In the genomic region with DNA sequence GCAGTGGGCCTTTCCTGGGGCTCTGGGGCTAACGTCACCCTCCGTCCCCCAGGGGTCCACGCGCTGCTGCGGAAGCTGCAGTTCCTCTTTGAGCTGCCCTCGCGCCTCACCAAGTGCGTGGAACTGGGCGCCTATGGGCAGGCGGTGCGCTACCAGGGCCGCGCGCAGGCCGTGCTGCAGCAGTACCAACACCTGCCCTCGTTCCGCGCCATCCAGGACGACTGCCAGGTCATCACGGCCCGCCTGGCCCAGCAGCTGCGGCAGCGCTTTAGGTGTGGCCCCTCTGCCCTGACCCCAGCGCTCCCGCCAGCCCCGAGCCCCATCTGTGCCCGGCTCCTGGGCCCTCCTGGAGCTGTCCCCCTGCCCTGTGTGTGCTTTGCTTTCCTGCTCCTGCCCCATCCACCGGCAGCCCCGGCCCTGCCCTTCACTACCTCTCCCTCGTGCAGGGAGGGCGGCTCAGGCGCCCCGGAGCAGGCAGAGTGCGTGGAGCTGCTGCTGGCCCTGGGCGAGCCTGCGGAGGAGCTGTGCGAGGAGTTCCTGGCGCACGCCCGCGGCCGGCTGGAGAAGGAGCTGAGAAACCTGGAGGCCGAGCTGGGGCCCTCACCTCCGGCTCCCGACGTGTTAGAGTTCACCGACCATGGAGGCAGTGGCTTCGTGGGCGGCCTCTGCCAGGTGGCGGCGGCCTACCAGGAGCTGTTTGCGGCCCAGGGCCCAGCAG, we compare ENCODE assay signal across 26 cellular contexts. TPM values are rescaled to one million over a fixed set of nuclear protein-coding genes. Genes with fewer than 3 reads are reported as not detected.
DNase-seq lines count a peak whose midpoint lies in the region; ATAC-seq, FAIRE-seq and TF ChIP-seq lines count a peak whose summit lies in the region.
"Had no signal": no experiment of that assay in that cellular context is flagged by ENCODE, and none has a peak within 500 bp of the region (broad histone marks: within the 10 kb centered on the region; RNA-seq: fewer than 3 reads in every experiment).

No MANE protein-coding gene starts in this region.

- TSS peak; percentile 9 for BruUV-seq in mammary epithelial cell (replicated peaks; lab: Mats Ljungman, UMichigan)

- no peak overlapping the region for H2BK20ac ChIP-seq in H9 (ENCODE audit: low read depth, low read length, poor library complexity, severe bottlenecking)

- H3K23ac ChIP-seq in H9 (ENCODE audit: insufficient read length, low read depth, low read length) = no peak overlapping the region

- peaks cover 8% of the 10 kb centered on the region for H3K23me2 ChIP-seq in H9 (ENCODE audit: insufficient read length, low read depth, low read length, poor library complexity, severe bottlenecking)

- no peak overlapping the region for H3K4me2 ChIP-seq in H9 (ENCODE audit: insufficient read depth, insufficient read length, low read length)
- H3K4me2 ChIP-seq in mammary epithelial cell (ENCODE audit: insufficient read depth, low read depth, low read length) = no peak overlapping the region
- H3K4me2 ChIP-seq: A549; BLaER1 treated with 17β-estradiol and CSF1 and Interleukin-3, amounts not matched to agents 10 nM and 100 nM; GM23338 had no signal

- H3K9ac ChIP-seq in H9 (ENCODE audit: extremely low read depth, insufficient read length, low read length) = no peak overlapping the region
- H3K9ac ChIP-seq in mammary epithelial cell (ENCODE audit: insufficient read depth, low read length) = no peak overlapping the region
- H3K9ac ChIP-seq: BLaER1 treated with 17β-estradiol and CSF1 and Interleukin-3, amounts not matched to agents 10 nM and 100 nM had no signal

- H2AFZ ChIP-seq in H9 (ENCODE audit: low read length) (no peak overlapping the region), mammary epithelial cell (ENCODE audit: low read depth, low read length) (no peak overlapping the region)
- H2AFZ ChIP-seq: GM23338 had no signal

- no peak overlapping the region for H2BK120ac ChIP-seq in H9 (ENCODE audit: low read depth, low read length, poor library complexity, severe bottlenecking)

- no peaks in the 10 kb centered on the region for H3K27me3 Mint-ChIP-seq in H9 (ENCODE audit: low read depth)
- no peaks in the 10 kb centered on the region for H3K27me3 Mint-ChIP-seq in stimulated activated naive CD8-positive, alpha-beta T cell treated with anti-CD3 and anti-CD28 coated beads, Interleukin-15, amount 100 ng/mL, for 72 hours
- H3K27me3 Mint-ChIP-seq: CD4-positive, alpha-beta memory T cell had no signal

- CTCF ChIA-PET in mammary epithelial cell (lab: Charles Lee; ENCODE audit: low non-redundant PET) = no interaction called here

- no peaks in the 10 kb centered on the region for H4K20me1 ChIP-seq in H9 (ENCODE audit: control insufficient read depth, insufficient read depth, insufficient read length)
- H4K20me1 ChIP-seq in mammary epithelial cell (ENCODE audit: insufficient read depth, low read length) = no peaks in the 10 kb centered on the region

- DNase-seq in H9 (peak; percentile 27), mammary epithelial cell (no peak), prostate gland (ENCODE audit: low spot score) (no peak), D721Med (ENCODE audit: insufficient read length, low spot score) (no peak)
- no peak for DNase-seq in stimulated activated naive CD8-positive, alpha-beta T cell treated with anti-CD3 and anti-CD28 coated beads, Interleukin-15, amount 100 ng/mL, for 72 hours
- DNase-seq: AML-193; CD4-positive, alpha-beta memory T cell; COR-L47; HCEC 1CT; KBM-7; NCI-H1048; NCI-H1417 treated with DMSO at 0.1 percent for 48 hours; NCI-H1694 treated with DMSO at 0.1 percent for 48 hours; NCI-H2081; NCI-H2227 treated with DMSO at 0.1 percent for 48 hours; NCI-H69; RPMI8226; SIG-M5 had no signal

- H3K9me3 ChIP-seq in H9 (ENCODE audit: control insufficient read depth, low read depth, low read length) (no peaks in the 10 kb centered on the region), mammary epithelial cell (replicated peaks; ENCODE audit: insufficient read depth, low read length) (no peaks in the 10 kb centered on the region), prostate gland (no peaks in the 10 kb centered on the region)
- H3K9me3 ChIP-seq: A549; BLaER1 treated with 17β-estradiol and CSF1 and Interleukin-3, amounts not matched to agents 10 nM and 100 nM had no signal

- H3K36me3 ChIP-seq in mammary epithelial cell (ENCODE audit: insufficient read depth, low read length) (no peaks in the 10 kb centered on the region), prostate gland (no peaks in the 10 kb centered on the region)

- no peak overlapping the region for H3T11ph ChIP-seq in H9 (ENCODE audit: low read length)

- in situ Hi-C loops in mammary epithelial cell (cut with MboI; ENCODE audit: low sequenced_read_pairs in 2 of 2) = no loop called here

- no peak for ATAC-seq in stimulated activated naive CD8-positive, alpha-beta T cell treated with anti-CD3 and anti-CD28 coated beads, Interleukin-15, amount 100 ng/mL, for 72 hours
- no peak for ATAC-seq in HG03159 (IDR thresholded peaks at IDR 0.05; ENCODE audit: unreplicated experiment)
- ATAC-seq: A549, GM23338 had no signal

- H2BK12ac ChIP-seq in H9 (ENCODE audit: insufficient read length, low read depth, low read length) = no peak overlapping the region

- no CpG with 5 or more reads among the region's 52 CpGs for WGBS in H9 (ENCODE audit: extremely low coverage, insufficient read length, low lambda C conversion rate)
- 96% methylated on average over 32 of the region's 52 CpGs for WGBS in mammary epithelial cell (ENCODE audit: low coverage, missing lambda C conversion rate)
- 93% methylated on average over 51 of the region's 52 CpGs for WGBS in prostate gland

- H3K4ac ChIP-seq in H9 (ENCODE audit: low read depth, low read length) = no peak overlapping the region

- H3K79me2 ChIP-seq in H9 (ENCODE audit: insufficient read depth, low read length) (no peaks in the 10 kb centered on the region), mammary epithelial cell (ENCODE audit: insufficient read depth, low read length) (peaks cover 24% of the 10 kb centered on the region)

- H3K9me3 Mint-ChIP-seq in H9 = no peaks in the 10 kb centered on the region
- H3K9me3 Mint-ChIP-seq in stimulated activated naive CD8-positive, alpha-beta T cell treated with anti-CD3 and anti-CD28 coated beads, Interleukin-15, amount 100 ng/mL, for 72 hours = no peaks in the 10 kb centered on the region
- H3K9me3 Mint-ChIP-seq: CD4-positive, alpha-beta memory T cell had no signal

- H3K4me1 ChIP-seq in H9 (ENCODE audit: insufficient read depth, low read length) (no peaks in the 10 kb centered on the region), mammary epithelial cell (ENCODE audit: insufficient read depth, low read length) (peaks cover 19% of the 10 kb centered on the region), prostate gland (replicated peaks) (peaks cover 11% of the 10 kb centered on the region)

- H3K4me3 ChIP-seq in mammary epithelial cell (replicated peaks in 1 of 3; ENCODE audit: insufficient read depth in 1 of 3, low read depth in 2 of 3, low read length in 3 of 3) = no peak overlapping the region
- H3K4me3 ChIP-seq in prostate gland = no peak overlapping the region
- H3K4me3 ChIP-seq: A549; BLaER1 treated with 17β-estradiol and CSF1 and Interleukin-3, amounts not matched to agents 10 nM and 100 nM; GM23338; SK-N-MC had no signal

- no peaks in the 10 kb centered on the region for H3K79me1 ChIP-seq in H9 (ENCODE audit: insufficient read depth, low read depth, low read length, poor library complexity, severe bottlenecking)

- peaks cover 7 to 12% of the 10 kb centered on the region in 2 experiments for H3K4me1 Mint-ChIP-seq in H9
- peaks cover 60% of the 10 kb centered on the region for H3K4me1 Mint-ChIP-seq in stimulated activated naive CD8-positive, alpha-beta T cell treated with anti-CD3 and anti-CD28 coated beads, Interleukin-15, amount 100 ng/mL, for 72 hours

- no peak overlapping the region for H4K5ac ChIP-seq in H9 (ENCODE audit: insufficient read length, low read depth, low read length)

- dilution Hi-C loops in mammary epithelial cell (cut with HindIII; ENCODE audit: low sequenced_read_pairs) = no loop called here

- no peak for FAIRE-seq in D721Med (lab: Jason Lieb, UNC)
- FAIRE-seq: A549, G401.6, GM12891 had no signal

- H3K18ac ChIP-seq in H9 (ENCODE audit: insufficient read length, low read depth, low read length) = no peak overlapping the region

- no peak for TF ChIP-seq POLR2A in prostate gland (IDR thresholded peaks at IDR 0.05)

- H4K91ac ChIP-seq in H9 (ENCODE audit: insufficient read length, low read depth, low read length) = no peak overlapping the region

- H3K27me3 ChIP-seq in H9 (ENCODE audit: insufficient read depth, low read length) (no peaks in the 10 kb centered on the region), mammary epithelial cell (ENCODE audit: insufficient read depth, low read length) (no peaks in the 10 kb centered on the region), prostate gland (replicated peaks; ENCODE audit: insufficient read depth) (no peaks in the 10 kb centered on the region)
- H3K27me3 ChIP-seq: BLaER1 treated with 17β-estradiol and CSF1 and Interleukin-3, amounts not matched to agents 10 nM and 100 nM had no signal

- no peak overlapping the region for H3K56ac ChIP-seq in H9 (ENCODE audit: insufficient read length, low read depth, low read length)

- intact Hi-C loops in mammary epithelial cell (cut with micrococcal nuclease) (no loop called here), prostate gland (cut with DNase I) (no loop called here)

- no peak overlapping the region for H3K27ac Mint-ChIP-seq in H9
- no peak overlapping the region for H3K27ac Mint-ChIP-seq in stimulated activated naive CD8-positive, alpha-beta T cell treated with anti-CD3 and anti-CD28 coated beads, Interleukin-15, amount 100 ng/mL, for 72 hours
- H3K27ac Mint-ChIP-seq: CD4-positive, alpha-beta memory T cell; GM23338 had no signal

- peaks cover 0 to 12% (median 5%) of the 10 kb centered on the region in 3 experiments; a peak in 5 of 7 replicates for H3K36me3 Mint-ChIP-seq in H9 (ENCODE audit: insufficient read depth in 1 of 3, low read depth in 3 of 3)

- no peak overlapping the region for H2BK5ac ChIP-seq in H9 (ENCODE audit: insufficient read length, low read length)

- H2AK5ac ChIP-seq in H9 (ENCODE audit: insufficient read length, low read length) = no peak overlapping the region

- H3K4me3 Mint-ChIP-seq in H9 = no peak overlapping the region
- H3K4me3 Mint-ChIP-seq in stimulated activated naive CD8-positive, alpha-beta T cell treated with anti-CD3 and anti-CD28 coated beads, Interleukin-15, amount 100 ng/mL, for 72 hours = no peak overlapping the region
- H3K4me3 Mint-ChIP-seq: CD4-positive, alpha-beta memory T cell; GM23338 had no signal

- TF ChIP-seq CTCF in C4-2B (conservative IDR thresholded peaks at IDR 0.05) = no peak
- TF ChIP-seq CTCF in H9 (conservative IDR thresholded peaks at IDR 0.05) = no peak
- TF ChIP-seq CTCF in mammary epithelial cell (conservative IDR thresholded peaks at IDR 0.05 in 1 of 2, IDR thresholded peaks at IDR 0.05 in 1 of 2; ENCODE audit: extremely low read depth in 1 of 2, insufficient read depth in 1 of 2, low read depth in 1 of 2, low read length in 2 of 2) = no peak
- no peak for TF ChIP-seq CTCF in prostate gland (IDR thresholded peaks at IDR 0.05)
- TF ChIP-seq CTCF in D721Med (IDR thresholded peaks at IDR 0.05; ENCODE audit: insufficient read depth, missing control alignments) = no peak

- H3K27ac ChIP-seq in C4-2B = peak overlapping the region; percentile 96
- no peak overlapping the region for H3K27ac ChIP-seq in H9 (ENCODE audit: insufficient read length, low read depth, low read length)
- H3K27ac ChIP-seq in mammary epithelial cell (ENCODE audit: insufficient read depth, low read depth, low read length) = no peak overlapping the region
- H3K27ac ChIP-seq in prostate gland = peak overlapping the region; percentile 30 to 33
- H3K27ac ChIP-seq: A549; BLaER1 treated with 17β-estradiol and CSF1 and Interleukin-3, amounts not matched to agents 10 nM and 100 nM; SK-N-MC had no signal

- H2BK15ac ChIP-seq in H9 (ENCODE audit: low read depth, low read length) = no peak overlapping the region

- H3K14ac ChIP-seq in H9 (ENCODE audit: insufficient read depth, low read length) = no peak overlapping the region

- H4K8ac ChIP-seq in H9 (replicated peaks; ENCODE audit: insufficient read length, low read depth, low read length) = no peak overlapping the region

RNA-seq across cellular contexts. Expression of gene TM7SF2, which starts 3.8 kb away (rescaled TPM):
- total RNA-seq in H9 (2021) (74.8 and 76.1 TPM in 2 replicates), mammary epithelial cell (10 to 100 TPM in 1 of 2 donors, 1 to 10 TPM in 1; 8.7 to 10.1 TPM), prostate gland (100 to 1,000 TPM in 1 of 2 donors, 10 to 100 TPM in 1; 73.9 to 185 TPM)
- 17.2 TPM for polyA plus RNA-seq in mammary epithelial cell
- polyA minus RNA-seq in mammary epithelial cell = 54.8 TPM

RNA-seq across cellular contexts. Expression of gene ZNHIT2, which starts 9.6 kb away (rescaled TPM):
- 18.3 and 19.0 TPM in 2 replicates for total RNA-seq in H9 (2021)
- total RNA-seq in mammary epithelial cell = 10 to 100 TPM; 13.6 to 15.2 TPM
- polyA plus RNA-seq in mammary epithelial cell = 6.9 TPM
- 0.67 TPM for polyA minus RNA-seq in mammary epithelial cell
- total RNA-seq in prostate gland = 10 to 100 TPM; 32.7 to 37.8 TPM

RNA-seq across cellular contexts. Expression of gene VPS51, which starts 11.9 kb away (rescaled TPM):
- total RNA-seq in H9 (2021) (94.7 and 98.5 TPM in 2 replicates), mammary epithelial cell (100 to 1,000 TPM in 1 of 2 donors, 10 to 100 TPM in 1; 78.4 to 125 TPM), prostate gland (100 to 1,000 TPM; 323 to 542 TPM)
- polyA plus RNA-seq in mammary epithelial cell = 50.2 TPM
- polyA minus RNA-seq in mammary epithelial cell = 142 TPM

RNA-seq across cellular contexts. Expression of gene FAU, which starts 14.0 kb away (rescaled TPM):
- total RNA-seq in H9 (2021) (898 and 954 TPM in 2 replicates), mammary epithelial cell (100 to 1,000 TPM; 107 to 637 TPM), prostate gland (100 to 1,000 TPM; 654 to 691 TPM)
- 428 TPM for polyA plus RNA-seq in mammary epithelial cell
- 317 TPM for polyA minus RNA-seq in mammary epithelial cell

RNA-seq across cellular contexts. Expression of gene MRPL49, which starts 14.2 kb away (rescaled TPM):
- total RNA-seq in H9 (2021) = 66.7 and 73.4 TPM in 2 replicates
- 10 to 100 TPM; 54.7 to 56.5 TPM for total RNA-seq in mammary epithelial cell
- polyA plus RNA-seq in mammary epithelial cell = 64.7 TPM
- 52.3 TPM for polyA minus RNA-seq in mammary epithelial cell
- 100 to 1,000 TPM in 1 of 2 donors, 10 to 100 TPM in 1; 99.9 to 113 TPM for total RNA-seq in prostate gland

Comparison
In these comparisons a context has a peak if more than half of its experiments do, and no peak if none do; other contexts are left out.
1. H3K27ac ChIP-seq: peak in C4-2B (single experiment) and prostate gland (2 of 2); none in H9 (single experiment) and mammary epithelial cell (single experiment).